8 cellular contexts compared by ENCODE assay signal in genomic region chr10:103193820-103194529, GRCh38.
DNase-seq lines count a peak whose midpoint lies in the region; ATAC-seq and TF ChIP-seq lines count a peak whose summit lies in the region.

No MANE protein-coding gene starts in this region.

- H3K4me3 Mint-ChIP-seq in activated T-cell treated with anti-CD3 and anti-CD28 coated beads, Interleukin-2, amount 50 U/mL, for 24 hours, result peak overlapping the region; percentile 99
- H3K4me3 Mint-ChIP-seq in stimulated activated effector memory CD8-positive, alpha-beta T cell treated with anti-CD3 and anti-CD28 coated beads, Interleukin-12 subunit alpha, Interleukin-12 subunit beta, amount 100 ng/mL, for 72 hours, result peak overlapping the region; percentile 99

- peak overlapping the region; percentile 61 for H2AFZ ChIP-seq in SU-DHL-6 (ENCODE audit: low read depth, low read length, severe bottlenecking)

- H3K27ac ChIP-seq in SU-DHL-6 (ENCODE audit: low read depth, low read length), result no peak overlapping the region

- peaks cover 39% of the 10 kb centered on the region for H3K79me2 ChIP-seq in SU-DHL-6 (ENCODE audit: insufficient read depth, low read length)

- H3F3A ChIP-seq in SU-DHL-6 (ENCODE audit: insufficient read depth), result no peaks in the 10 kb centered on the region

- H3K36me3 ChIP-seq in SU-DHL-6 (ENCODE audit: low read length), result no peaks in the 10 kb centered on the region

- H3K4me3 ChIP-seq in SU-DHL-6 (ENCODE audit: insufficient read depth, low read length, poor library complexity, severe bottlenecking), result no peak overlapping the region

- H3K4me2 ChIP-seq in SU-DHL-6 (ENCODE audit: low read depth, low read length, poor library complexity, severe bottlenecking), result peak overlapping the region; percentile 62

- ATAC-seq in stimulated activated effector memory CD8-positive, alpha-beta T cell treated with anti-CD3 and anti-CD28 coated beads, Interleukin-12 subunit alpha, Interleukin-12 subunit beta, amount 100 ng/mL, for 72 hours, result no peak

- peaks cover 48% of the 10 kb centered on the region for H3K4me1 Mint-ChIP-seq in activated T-cell treated with anti-CD3 and anti-CD28 coated beads, Interleukin-2, amount 50 U/mL, for 24 hours (ENCODE audit: low read depth)
- H3K4me1 Mint-ChIP-seq in stimulated activated effector memory CD8-positive, alpha-beta T cell treated with anti-CD3 and anti-CD28 coated beads, Interleukin-12 subunit alpha, Interleukin-12 subunit beta, amount 100 ng/mL, for 72 hours, result peaks cover 43% of the 10 kb centered on the region

- no peaks in the 10 kb centered on the region for H3K9me3 Mint-ChIP-seq in activated T-cell treated with anti-CD3 and anti-CD28 coated beads, Interleukin-2, amount 50 U/mL, for 24 hours
- no peaks in the 10 kb centered on the region for H3K9me3 Mint-ChIP-seq in stimulated activated effector memory CD8-positive, alpha-beta T cell treated with anti-CD3 and anti-CD28 coated beads, Interleukin-12 subunit alpha, Interleukin-12 subunit beta, amount 100 ng/mL, for 72 hours

- H3K27ac Mint-ChIP-seq in activated T-cell treated with anti-CD3 and anti-CD28 coated beads, Interleukin-2, amount 50 U/mL, for 24 hours, result peak overlapping the region; percentile 82
- H3K27ac Mint-ChIP-seq in stimulated activated effector memory CD8-positive, alpha-beta T cell treated with anti-CD3 and anti-CD28 coated beads, Interleukin-12 subunit alpha, Interleukin-12 subunit beta, amount 100 ng/mL, for 72 hours, result peak overlapping the region; percentile 99

- H3K27me3 Mint-ChIP-seq in activated T-cell treated with anti-CD3 and anti-CD28 coated beads, Interleukin-2, amount 50 U/mL, for 24 hours, result no peaks in the 10 kb centered on the region

- DNase-seq in activated T-cell treated with anti-CD3 and anti-CD28 coated beads, Interleukin-2, amount 50 U/mL, for 24 hours, result no peak
- DNase-seq in activated T-cell treated with anti-CD3 and anti-CD28 coated beads for 4 hours, result no peak
- DNase-seq in fibroblast of peridontal ligament (ENCODE audit: extremely low read depth), result peak; percentile 62
- no peak for DNase-seq in stimulated activated effector memory CD8-positive, alpha-beta T cell treated with anti-CD3 and anti-CD28 coated beads, Interleukin-12 subunit alpha, Interleukin-12 subunit beta, amount 100 ng/mL, for 72 hours (ENCODE audit: low spot score in 2 of 2)
- no peak for DNase-seq in DMS153 (lab: John Stamatoyannopoulos, UW)
- DNase-seq in NCI-H1694 (lab: John Stamatoyannopoulos, UW), result no peak
- DNase-seq in activated CD8-positive, alpha-beta memory T cell treated with anti-CD3 and anti-CD28 coated beads, Interleukin-2, amount 50 U/mL, for 48 hours, result no peak

- H3K9ac ChIP-seq in SU-DHL-6 (ENCODE audit: low read length), result no peak overlapping the region

- no peaks in the 10 kb centered on the region for H4K20me1 ChIP-seq in SU-DHL-6 (ENCODE audit: low read depth, low read length)

- H3K36me3 Mint-ChIP-seq in activated T-cell treated with anti-CD3 and anti-CD28 coated beads, Interleukin-2, amount 50 U/mL, for 24 hours (ENCODE audit: low read depth), result peaks cover 25% of the 10 kb centered on the region
- peaks cover 31% of the 10 kb centered on the region for H3K36me3 Mint-ChIP-seq in stimulated activated effector memory CD8-positive, alpha-beta T cell treated with anti-CD3 and anti-CD28 coated beads, Interleukin-12 subunit alpha, Interleukin-12 subunit beta, amount 100 ng/mL, for 72 hours

- no peaks in the 10 kb centered on the region for H3K9me2 ChIP-seq in SU-DHL-6 (replicated peaks; ENCODE audit: insufficient read depth, low read length)

- no peaks in the 10 kb centered on the region for H3K9me3 ChIP-seq in SU-DHL-6 (ENCODE audit: insufficient read depth, low read length)

- no peaks in the 10 kb centered on the region for H3K27me3 ChIP-seq in SU-DHL-6 (ENCODE audit: low read length)

- no peak for TF ChIP-seq CTCF in SU-DHL-6 (IDR thresholded peaks at IDR 0.05; ENCODE audit: insufficient read depth, low read length, poor library complexity, severe bottlenecking)
